ENCODE assay signal across 8 cellular contexts in the genomic region with DNA sequence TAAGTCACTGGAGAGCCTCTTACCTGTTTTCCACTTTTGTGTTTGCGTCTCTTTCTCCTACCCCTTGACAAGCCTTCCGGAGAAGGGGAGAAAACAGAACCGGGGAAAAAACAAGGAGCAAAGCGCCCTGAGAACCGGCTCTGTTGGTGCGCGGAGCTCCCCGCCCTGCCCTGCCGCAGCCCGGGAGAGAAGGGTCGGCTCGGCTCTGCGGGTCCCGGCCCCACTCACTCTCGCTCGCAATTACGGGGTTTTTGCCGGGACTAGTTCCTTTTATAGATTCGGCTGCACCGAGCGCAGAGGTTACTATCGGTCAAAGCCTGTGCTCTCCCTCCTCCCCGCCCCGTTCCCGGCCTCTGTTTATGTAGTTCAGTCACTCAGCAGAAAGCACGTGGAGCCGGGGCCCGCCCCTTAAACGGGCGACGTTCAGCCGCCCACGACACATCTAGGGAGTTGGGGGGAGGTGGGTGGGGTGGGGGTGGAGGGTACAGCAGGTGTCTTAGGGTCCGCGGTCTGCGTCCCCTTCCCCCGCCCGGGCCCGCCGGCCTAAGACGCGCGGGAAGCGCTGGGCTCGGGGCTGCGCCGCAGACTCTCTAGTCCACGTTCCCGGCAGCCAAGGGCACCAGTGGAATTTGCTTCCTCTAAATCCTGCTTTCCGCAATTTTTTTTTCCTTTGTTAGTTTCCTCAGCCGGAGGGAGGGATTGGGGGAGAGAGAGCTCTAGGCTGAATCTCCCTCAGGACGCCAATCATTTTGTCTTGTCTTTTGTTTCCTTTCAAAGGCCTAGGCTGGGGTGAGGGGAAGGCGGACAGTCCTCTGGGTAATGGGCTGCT. TPM values are rescaled to one million over a fixed set of nuclear protein-coding genes. Genes with fewer than 3 reads are reported as not detected.
DNase-seq lines count a peak whose midpoint lies in the region; ATAC-seq and TF ChIP-seq lines count a peak whose summit lies in the region.

A gene with protein sequence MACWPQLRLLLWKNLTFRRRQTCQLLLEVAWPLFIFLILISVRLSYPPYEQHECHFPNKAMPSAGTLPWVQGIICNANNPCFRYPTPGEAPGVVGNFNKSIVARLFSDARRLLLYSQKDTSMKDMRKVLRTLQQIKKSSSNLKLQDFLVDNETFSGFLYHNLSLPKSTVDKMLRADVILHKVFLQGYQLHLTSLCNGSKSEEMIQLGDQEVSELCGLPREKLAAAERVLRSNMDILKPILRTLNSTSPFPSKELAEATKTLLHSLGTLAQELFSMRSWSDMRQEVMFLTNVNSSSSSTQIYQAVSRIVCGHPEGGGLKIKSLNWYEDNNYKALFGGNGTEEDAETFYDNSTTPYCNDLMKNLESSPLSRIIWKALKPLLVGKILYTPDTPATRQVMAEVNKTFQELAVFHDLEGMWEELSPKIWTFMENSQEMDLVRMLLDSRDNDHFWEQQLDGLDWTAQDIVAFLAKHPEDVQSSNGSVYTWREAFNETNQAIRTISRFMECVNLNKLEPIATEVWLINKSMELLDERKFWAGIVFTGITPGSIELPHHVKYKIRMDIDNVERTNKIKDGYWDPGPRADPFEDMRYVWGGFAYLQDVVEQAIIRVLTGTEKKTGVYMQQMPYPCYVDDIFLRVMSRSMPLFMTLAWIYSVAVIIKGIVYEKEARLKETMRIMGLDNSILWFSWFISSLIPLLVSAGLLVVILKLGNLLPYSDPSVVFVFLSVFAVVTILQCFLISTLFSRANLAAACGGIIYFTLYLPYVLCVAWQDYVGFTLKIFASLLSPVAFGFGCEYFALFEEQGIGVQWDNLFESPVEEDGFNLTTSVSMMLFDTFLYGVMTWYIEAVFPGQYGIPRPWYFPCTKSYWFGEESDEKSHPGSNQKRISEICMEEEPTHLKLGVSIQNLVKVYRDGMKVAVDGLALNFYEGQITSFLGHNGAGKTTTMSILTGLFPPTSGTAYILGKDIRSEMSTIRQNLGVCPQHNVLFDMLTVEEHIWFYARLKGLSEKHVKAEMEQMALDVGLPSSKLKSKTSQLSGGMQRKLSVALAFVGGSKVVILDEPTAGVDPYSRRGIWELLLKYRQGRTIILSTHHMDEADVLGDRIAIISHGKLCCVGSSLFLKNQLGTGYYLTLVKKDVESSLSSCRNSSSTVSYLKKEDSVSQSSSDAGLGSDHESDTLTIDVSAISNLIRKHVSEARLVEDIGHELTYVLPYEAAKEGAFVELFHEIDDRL (N-terminal part only) (minus strand): TSS at position 244 of the 829 bp plus-strand sequence. CDS start 24,476 bp downstream, outside the sequence.

- ATAC-seq in HG03159 (IDR thresholded peaks at IDR 0.05; ENCODE audit: unreplicated experiment) = peak; percentile 41

- peaks cover 16% of the 10 kb centered on the region for H3K27me3 Mint-ChIP-seq in activated T-helper 1 cell treated with anti-CD3 and anti-CD28 coated beads, Interleukin-12 subunit alpha, Interleukin-12 subunit beta, Interleukin-2, Interleukin-4 antibody, amounts not matched to agents 30 ng/mL and 10 ng/mL and 1 ng/mL, durations not matched to agents 14 hours and 24 hours and 36 hours (ENCODE audit: insufficient read depth)

- no peaks in the 10 kb centered on the region for H3K27me3 ChIP-seq in esophagus squamous epithelium
- H3K27me3 ChIP-seq in mucosa of stomach (ENCODE audit: control insufficient read depth, insufficient read depth, low read length) = no peaks in the 10 kb centered on the region

- peak within 1 kb of the TSS; percentile 75 to 91 (median 84) for H3K4me3 ChIP-seq in esophagus squamous epithelium
- peak within 1 kb of the TSS; percentile 82 for H3K4me3 ChIP-seq in mucosa of stomach (ENCODE audit: low read length)

- H3K36me3 ChIP-seq in esophagus squamous epithelium (no peaks in the 10 kb centered on the region), mucosa of stomach (ENCODE audit: control insufficient read depth, insufficient read depth, low read length) (no peaks in the 10 kb centered on the region)

- H3K9ac ChIP-seq in mucosa of stomach (ENCODE audit: low read length) = peak within 1 kb of the TSS; percentile 75

- H3K9me3 ChIP-seq in esophagus squamous epithelium (no peaks in the 10 kb centered on the region), mucosa of stomach (ENCODE audit: control insufficient read depth, low read length) (no peaks in the 10 kb centered on the region)

- H3K4me1 ChIP-seq in esophagus squamous epithelium (peaks cover 0 to 52% (median 23%) of the 10 kb centered on the region in 3 donors), mucosa of stomach (ENCODE audit: control insufficient read depth, insufficient read depth, low read length) (no peaks in the 10 kb centered on the region)

- no peak for TF ChIP-seq CTCF in esophagus squamous epithelium (IDR thresholded peaks at IDR 0.05)

- TF ChIP-seq POLR2A in esophagus squamous epithelium (IDR thresholded peaks at IDR 0.05) = peak in 2 of 4 donors; percentile 84 to 95

- H3K4me3 Mint-ChIP-seq in activated T-helper 1 cell treated with anti-CD3 and anti-CD28 coated beads, Interleukin-12 subunit alpha, Interleukin-12 subunit beta, Interleukin-2, Interleukin-4 antibody, amounts not matched to agents 30 ng/mL and 10 ng/mL and 1 ng/mL, durations not matched to agents 14 hours and 24 hours and 36 hours = peak within 1 kb of the TSS; percentile 86

- intact Hi-C loops in activated T-helper 1 cell treated with anti-CD3 and anti-CD28 coated beads, Interleukin-12 subunit alpha, Interleukin-12 subunit beta, Interleukin-2, Interleukin-4 antibody, amounts not matched to agents 30 ng/mL and 10 ng/mL and 1 ng/mL, durations not matched to agents 14 hours and 24 hours and 36 hours (cut with micrococcal nuclease) = loop anchor here (1.0 to 10.0 kb wide), 11 partner anchors 13 to 833 kb away; a partner anchor contains a TSS
- intact Hi-C loops in esophagus squamous epithelium (cut with DNase I) = loop anchor here (5.0 to 10.0 kb wide), 2 partner anchors 63 to 229 kb away; no protein-coding TSS in a partner anchor

- H3K27ac Mint-ChIP-seq in activated T-helper 1 cell treated with anti-CD3 and anti-CD28 coated beads, Interleukin-12 subunit alpha, Interleukin-12 subunit beta, Interleukin-2, Interleukin-4 antibody, amounts not matched to agents 30 ng/mL and 10 ng/mL and 1 ng/mL, durations not matched to agents 14 hours and 24 hours and 36 hours = peak within 1 kb of the TSS; percentile 51

- WGBS in esophagus squamous epithelium, 2 donors = 5 to 7% methylated on average over 19 to 22 of the region's 53 CpGs

- peaks cover 16% of the 10 kb centered on the region for H3K4me1 Mint-ChIP-seq in activated T-helper 1 cell treated with anti-CD3 and anti-CD28 coated beads, Interleukin-12 subunit alpha, Interleukin-12 subunit beta, Interleukin-2, Interleukin-4 antibody, amounts not matched to agents 30 ng/mL and 10 ng/mL and 1 ng/mL, durations not matched to agents 14 hours and 24 hours and 36 hours (ENCODE audit: low read depth)

- H3K9me3 Mint-ChIP-seq in activated T-helper 1 cell treated with anti-CD3 and anti-CD28 coated beads, Interleukin-12 subunit alpha, Interleukin-12 subunit beta, Interleukin-2, Interleukin-4 antibody, amounts not matched to agents 30 ng/mL and 10 ng/mL and 1 ng/mL, durations not matched to agents 14 hours and 24 hours and 36 hours = no peaks in the 10 kb centered on the region

- H3K27ac ChIP-seq in esophagus squamous epithelium = peak within 1 kb of the TSS; percentile 89 to 93 (median 90)

- DNase-seq in GF-D8 (lab: John Stamatoyannopoulos, UW) (peak; percentile 54), esophagus squamous epithelium (lab: John Stamatoyannopoulos, UW) (peak; percentile 78), NCI-H146 (lab: John Stamatoyannopoulos, UW) (no peak)
- DNase-seq in activated T-helper 1 cell treated with anti-CD3 and anti-CD28 coated beads, Interleukin-12 subunit alpha, Interleukin-12 subunit beta, Interleukin-2, Interleukin-4 antibody, amounts not matched to agents 30 ng/mL and 10 ng/mL and 1 ng/mL, durations not matched to agents 14 hours and 24 hours and 36 hours (ENCODE audit: low spot score) = peak; percentile 61
- DNase-seq in stimulated activated CD8-positive, alpha-beta memory T cell treated with anti-CD3 and anti-CD28 coated beads, Interleukin-7, amount 100 ng/mL, for 24 hours (ENCODE audit: low read depth) = peak; percentile 46

- no peaks in the 10 kb centered on the region for H3K36me3 Mint-ChIP-seq in activated T-helper 1 cell treated with anti-CD3 and anti-CD28 coated beads, Interleukin-12 subunit alpha, Interleukin-12 subunit beta, Interleukin-2, Interleukin-4 antibody, amounts not matched to agents 30 ng/mL and 10 ng/mL and 1 ng/mL, durations not matched to agents 14 hours and 24 hours and 36 hours (ENCODE audit: low read depth)

TF ChIP-seq in PFSK-1, 5 proteins besides CTCF, POLR2A, EP300 and RAD21:
- TF ChIP-seq FOXP2 (optimal IDR thresholded peaks at IDR 0.05; ENCODE audit: borderline replicate concordance, extremely low read depth, extremely low read length, insufficient read depth) (no peak), SIN3A (IDR thresholded peaks at IDR 0.05; ENCODE audit: borderline replicate concordance, insufficient read depth, low read length) (peak; percentile 94; the same call in 1 of the 2 replicates)

RNA-seq across cellular contexts. Expression of the gene that starts here (rescaled TPM):
- polyA plus RNA-seq in PFSK-1 (2012; ENCODE audit: insufficient read length, low read depth) = 8.6 TPM
- total RNA-seq in activated T-helper 1 cell treated with anti-CD3 and anti-CD28 coated beads, Interleukin-12 subunit alpha, Interleukin-12 subunit beta, Interleukin-2, Interleukin-4 antibody, amounts not matched to agents 30 ng/mL and 10 ng/mL and 1 ng/mL, durations not matched to agents 14 hours and 24 hours and 36 hours = 1.1 and 1.3 TPM in 2 replicates
- 10 to 100 TPM in 3 of 4 donors, 1 to 10 TPM in 1; 7.7 to 37.6 (median 23.3) TPM for total RNA-seq in esophagus squamous epithelium
